In the genomic region with DNA sequence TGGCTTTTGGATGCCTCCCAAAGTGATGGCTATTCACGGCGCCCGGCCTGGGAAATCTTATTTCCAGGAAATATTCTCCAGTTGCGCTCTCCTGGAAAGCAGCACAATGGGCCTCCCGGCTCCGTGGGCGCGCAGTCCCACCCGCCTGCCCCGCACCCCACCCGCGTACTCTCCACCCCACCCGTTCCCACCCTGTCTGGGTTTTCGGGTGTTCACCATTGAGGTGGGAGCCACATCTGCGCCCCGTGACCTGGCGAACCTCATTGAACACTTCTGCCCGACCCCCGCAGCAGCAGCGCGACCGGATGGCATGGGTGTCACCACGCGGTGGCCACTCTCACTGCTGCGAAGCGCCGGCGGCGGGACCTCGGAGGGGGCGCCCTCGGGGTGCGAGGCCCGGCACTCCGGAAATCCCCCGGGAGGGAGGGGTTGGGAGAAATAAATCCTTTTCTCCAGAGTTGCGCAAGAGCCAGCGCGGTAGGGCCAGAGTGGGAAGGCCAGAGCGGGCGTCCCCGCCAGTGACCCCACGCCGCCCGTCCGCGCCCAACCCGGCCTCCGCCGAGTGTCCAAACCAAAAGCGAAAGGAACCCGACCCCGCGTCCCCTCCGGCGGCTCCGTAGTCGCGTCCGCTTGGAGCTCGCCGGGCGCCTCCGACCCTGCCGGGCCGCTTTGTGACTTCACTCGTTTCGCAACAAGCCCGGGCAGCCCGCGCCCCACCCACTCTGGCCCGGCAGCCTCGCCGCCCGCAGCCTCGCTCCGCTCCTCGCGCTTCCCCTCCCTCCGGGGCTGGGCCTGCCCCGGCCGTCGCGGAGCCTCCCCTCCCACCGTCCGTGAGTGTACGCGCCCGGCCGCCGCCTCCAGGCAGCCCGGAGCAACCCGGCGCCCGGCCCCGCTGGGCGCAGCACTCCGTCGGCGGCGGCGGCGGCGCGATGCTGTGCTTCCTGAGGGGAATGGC, we compare ENCODE assay signal across 1 cellular context.
TF ChIP-seq lines count a peak whose summit lies in the region.

A gene with protein sequence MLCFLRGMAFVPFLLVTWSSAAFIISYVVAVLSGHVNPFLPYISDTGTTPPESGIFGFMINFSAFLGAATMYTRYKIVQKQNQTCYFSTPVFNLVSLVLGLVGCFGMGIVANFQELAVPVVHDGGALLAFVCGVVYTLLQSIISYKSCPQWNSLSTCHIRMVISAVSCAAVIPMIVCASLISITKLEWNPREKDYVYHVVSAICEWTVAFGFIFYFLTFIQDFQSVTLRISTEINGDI (plus strand): TSS at position 720 of the 955 bp plus-strand sequence. CDS start 210 bp downstream, at position 930.

TF ChIP-seq in HepG2, 621 proteins besides CTCF, POLR2A, EP300 and RAD21 (continued from another document and continues in another):
- TF ChIP-seq NAIF1 (CRISPR knock-in tag; IDR thresholded peaks at IDR 0.05; ENCODE audit: borderline replicate concordance) (peak; percentile 94), ZNF616 (CRISPR knock-in tag; IDR thresholded peaks at IDR 0.05; ENCODE audit: low read depth) (peak; percentile 77; the same call in 1 of the 2 replicates), ZBTB34 (CRISPR knock-in tag; IDR thresholded peaks at IDR 0.05) (peak; percentile 57; the same call in 1 of the 2 replicates), ATF7 (IDR thresholded peaks at IDR 0.05) (no peak), ATF7 (CRISPR knock-in tag; IDR thresholded peaks at IDR 0.05) (peak; percentile 46; the same call in 1 of the 2 replicates), GFI1 (CRISPR knock-in tag; IDR thresholded peaks at IDR 0.05; ENCODE audit: borderline replicate concordance) (peak; percentile 93), EHMT2 (IDR thresholded peaks at IDR 0.05; ENCODE audit: borderline replicate concordance, low read depth, low read length) (no peak), GATAD1 (CRISPR knock-in tag; IDR thresholded peaks at IDR 0.05) (peak; percentile 60), ZNF883 (CRISPR knock-in tag; IDR thresholded peaks at IDR 0.05; ENCODE audit: not compliant biosample characterization) (peak; percentile 87), SOX5 (CRISPR knock-in tag; IDR thresholded peaks at IDR 0.05; ENCODE audit: borderline replicate concordance) (peak; percentile 56; the same call in 1 of the 2 replicates), ZNF773 (CRISPR knock-in tag; IDR thresholded peaks at IDR 0.05; ENCODE audit: borderline replicate concordance) (peak; percentile 32; the same call in 1 of the 2 replicates), RXRA (CRISPR knock-in tag; IDR thresholded peaks at IDR 0.05) (peak; percentile 89), PLRG1 (conservative IDR thresholded peaks at IDR 0.05) (no peak), ZNF232 (CRISPR knock-in tag; IDR thresholded peaks at IDR 0.05; ENCODE audit: borderline replicate concordance) (peak; percentile 33; the same call in 1 of the 2 replicates), ZNF33A (CRISPR knock-in tag; IDR thresholded peaks at IDR 0.05; ENCODE audit: borderline replicate concordance) (0 out of 2 replicates have a peak, but pooled peaks have one; percentile 50), MYC (CRISPR knock-in tag; IDR thresholded peaks at IDR 0.05; ENCODE audit: borderline replicate concordance) (peak; percentile 89; the same call in 1 of the 2 replicates), ZNF180 (CRISPR knock-in tag; IDR thresholded peaks at IDR 0.05; ENCODE audit: borderline replicate concordance, low read depth) (no peak), KDM5B (CRISPR knock-in tag; IDR thresholded peaks at IDR 0.05; ENCODE audit: borderline replicate concordance) (peak; percentile 91), DRAP1 (CRISPR knock-in tag; IDR thresholded peaks at IDR 0.05) (peak; percentile 44; the same call in 1 of the 2 replicates), ZNF605 (CRISPR knock-in tag; IDR thresholded peaks at IDR 0.05) (peak; percentile 87), ZEB1 (IDR thresholded peaks at IDR 0.05; ENCODE audit: insufficient replicate concordance, low read depth) (no peak), ZNF17 (CRISPR knock-in tag; IDR thresholded peaks at IDR 0.05) (peak; percentile 83; the same call in 1 of the 2 replicates), ZSCAN12 (CRISPR knock-in tag; IDR thresholded peaks at IDR 0.05) (no peak), SAP130 (CRISPR knock-in tag; IDR thresholded peaks at IDR 0.05; ENCODE audit: low read depth) (peak; percentile 66), ZNF460 (CRISPR knock-in tag; IDR thresholded peaks at IDR 0.05; ENCODE audit: borderline replicate concordance) (peak; percentile 29; the same call in 1 of the 2 replicates), BCL6 (CRISPR knock-in tag; IDR thresholded peaks at IDR 0.05) (peak; percentile 67), ZSCAN30 (CRISPR knock-in tag; IDR thresholded peaks at IDR 0.05) (peak; percentile 92; the same call in 1 of the 2 replicates), ZNF432 (CRISPR knock-in tag; IDR thresholded peaks at IDR 0.05; ENCODE audit: borderline replicate concordance) (no peak), PHF5A (CRISPR knock-in tag; IDR thresholded peaks at IDR 0.05; ENCODE audit: low read depth, unreplicated experiment) (peak; percentile 47), ZFP91 (CRISPR knock-in tag; IDR thresholded peaks at IDR 0.05; ENCODE audit: borderline replicate concordance) (peak; percentile 76; the same call in 1 of the 2 replicates), HNF4G (IDR thresholded peaks at IDR 0.05; ENCODE audit: borderline replicate concordance, low read depth, low read length) (peak; percentile 26; the same call in 1 of the 2 replicates), HNF4G (CRISPR knock-in tag; IDR thresholded peaks at IDR 0.05; ENCODE audit: borderline replicate concordance, low read depth) (no peak), ZBTB46 (CRISPR knock-in tag; IDR thresholded peaks at IDR 0.05; ENCODE audit: borderline replicate concordance) (0 out of 2 replicates have a peak, but pooled peaks have one; percentile 24), NFIB (CRISPR knock-in tag; IDR thresholded peaks at IDR 0.05; ENCODE audit: borderline replicate concordance) (no peak), ZNF670 (CRISPR knock-in tag; IDR thresholded peaks at IDR 0.05; ENCODE audit: borderline replicate concordance) (peak; percentile 65; the same call in 1 of the 2 replicates), RXRB (CRISPR knock-in tag; IDR thresholded peaks at IDR 0.05; ENCODE audit: borderline replicate concordance) (no peak), RARG (CRISPR knock-in tag; IDR thresholded peaks at IDR 0.05; ENCODE audit: low read depth) (0 out of 2 replicates have a peak, but pooled peaks have one; percentile 21), CEBPB (IDR thresholded peaks at IDR 0.05; ENCODE audit: borderline replicate concordance, low read depth, low read length) (peak; percentile 77), GPN1 (CRISPR knock-in tag; IDR thresholded peaks at IDR 0.05; ENCODE audit: borderline replicate concordance) (peak; percentile 65; the same call in 1 of the 2 replicates), NFE2L1 (CRISPR knock-in tag; IDR thresholded peaks at IDR 0.05; ENCODE audit: borderline replicate concordance) (no peak), TSC22D2 (CRISPR knock-in tag; IDR thresholded peaks at IDR 0.05; ENCODE audit: borderline replicate concordance) (no peak)
- TF ChIP-seq, protein P1, sequence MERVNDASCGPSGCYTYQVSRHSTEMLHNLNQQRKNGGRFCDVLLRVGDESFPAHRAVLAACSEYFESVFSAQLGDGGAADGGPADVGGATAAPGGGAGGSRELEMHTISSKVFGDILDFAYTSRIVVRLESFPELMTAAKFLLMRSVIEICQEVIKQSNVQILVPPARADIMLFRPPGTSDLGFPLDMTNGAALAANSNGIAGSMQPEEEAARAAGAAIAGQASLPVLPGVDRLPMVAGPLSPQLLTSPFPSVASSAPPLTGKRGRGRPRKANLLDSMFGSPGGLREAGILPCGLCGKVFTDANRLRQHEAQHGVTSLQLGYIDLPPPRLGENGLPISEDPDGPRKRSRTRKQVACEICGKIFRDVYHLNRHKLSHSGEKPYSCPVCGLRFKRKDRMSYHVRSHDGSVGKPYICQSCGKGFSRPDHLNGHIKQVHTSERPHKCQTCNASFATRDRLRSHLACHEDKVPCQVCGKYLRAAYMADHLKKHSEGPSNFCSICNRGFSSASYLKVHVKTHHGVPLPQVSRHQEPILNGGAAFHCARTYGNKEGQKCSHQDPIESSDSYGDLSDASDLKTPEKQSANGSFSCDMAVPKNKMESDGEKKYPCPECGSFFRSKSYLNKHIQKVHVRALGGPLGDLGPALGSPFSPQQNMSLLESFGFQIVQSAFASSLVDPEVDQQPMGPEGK (CRISPR knock-in tag; IDR thresholded peaks at IDR 0.05): peak; percentile 83
- TF ChIP-seq, protein P2, sequence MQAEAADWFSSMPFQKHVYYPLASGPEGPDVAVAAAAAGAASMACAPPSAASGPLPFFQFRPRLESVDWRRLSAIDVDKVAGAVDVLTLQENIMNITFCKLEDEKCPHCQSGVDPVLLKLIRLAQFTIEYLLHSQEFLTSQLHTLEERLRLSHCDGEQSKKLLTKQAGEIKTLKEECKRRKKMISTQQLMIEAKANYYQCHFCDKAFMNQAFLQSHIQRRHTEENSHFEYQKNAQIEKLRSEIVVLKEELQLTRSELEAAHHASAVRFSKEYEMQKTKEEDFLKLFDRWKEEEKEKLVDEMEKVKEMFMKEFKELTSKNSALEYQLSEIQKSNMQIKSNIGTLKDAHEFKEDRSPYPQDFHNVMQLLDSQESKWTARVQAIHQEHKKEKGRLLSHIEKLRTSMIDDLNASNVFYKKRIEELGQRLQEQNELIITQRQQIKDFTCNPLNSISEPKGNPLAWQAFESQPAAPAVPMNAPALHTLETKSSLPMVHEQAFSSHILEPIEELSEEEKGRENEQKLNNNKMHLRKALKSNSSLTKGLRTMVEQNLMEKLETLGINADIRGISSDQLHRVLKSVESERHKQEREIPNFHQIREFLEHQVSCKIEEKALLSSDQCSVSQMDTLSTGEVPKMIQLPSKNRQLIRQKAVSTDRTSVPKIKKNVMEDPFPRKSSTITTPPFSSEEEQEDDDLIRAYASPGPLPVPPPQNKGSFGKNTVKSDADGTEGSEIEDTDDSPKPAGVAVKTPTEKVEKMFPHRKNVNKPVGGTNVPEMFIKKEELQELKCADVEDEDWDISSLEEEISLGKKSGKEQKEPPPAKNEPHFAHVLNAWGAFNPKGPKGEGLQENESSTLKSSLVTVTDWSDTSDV (CRISPR knock-in tag; IDR thresholded peaks at IDR 0.05): no peak
- TF ChIP-seq, protein P3, sequence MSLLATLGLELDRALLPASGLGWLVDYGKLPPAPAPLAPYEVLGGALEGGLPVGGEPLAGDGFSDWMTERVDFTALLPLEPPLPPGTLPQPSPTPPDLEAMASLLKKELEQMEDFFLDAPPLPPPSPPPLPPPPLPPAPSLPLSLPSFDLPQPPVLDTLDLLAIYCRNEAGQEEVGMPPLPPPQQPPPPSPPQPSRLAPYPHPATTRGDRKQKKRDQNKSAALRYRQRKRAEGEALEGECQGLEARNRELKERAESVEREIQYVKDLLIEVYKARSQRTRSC (CRISPR knock-in tag; IDR thresholded peaks at IDR 0.05; ENCODE audit: low read depth): no peak
- TF ChIP-seq, protein P4, sequence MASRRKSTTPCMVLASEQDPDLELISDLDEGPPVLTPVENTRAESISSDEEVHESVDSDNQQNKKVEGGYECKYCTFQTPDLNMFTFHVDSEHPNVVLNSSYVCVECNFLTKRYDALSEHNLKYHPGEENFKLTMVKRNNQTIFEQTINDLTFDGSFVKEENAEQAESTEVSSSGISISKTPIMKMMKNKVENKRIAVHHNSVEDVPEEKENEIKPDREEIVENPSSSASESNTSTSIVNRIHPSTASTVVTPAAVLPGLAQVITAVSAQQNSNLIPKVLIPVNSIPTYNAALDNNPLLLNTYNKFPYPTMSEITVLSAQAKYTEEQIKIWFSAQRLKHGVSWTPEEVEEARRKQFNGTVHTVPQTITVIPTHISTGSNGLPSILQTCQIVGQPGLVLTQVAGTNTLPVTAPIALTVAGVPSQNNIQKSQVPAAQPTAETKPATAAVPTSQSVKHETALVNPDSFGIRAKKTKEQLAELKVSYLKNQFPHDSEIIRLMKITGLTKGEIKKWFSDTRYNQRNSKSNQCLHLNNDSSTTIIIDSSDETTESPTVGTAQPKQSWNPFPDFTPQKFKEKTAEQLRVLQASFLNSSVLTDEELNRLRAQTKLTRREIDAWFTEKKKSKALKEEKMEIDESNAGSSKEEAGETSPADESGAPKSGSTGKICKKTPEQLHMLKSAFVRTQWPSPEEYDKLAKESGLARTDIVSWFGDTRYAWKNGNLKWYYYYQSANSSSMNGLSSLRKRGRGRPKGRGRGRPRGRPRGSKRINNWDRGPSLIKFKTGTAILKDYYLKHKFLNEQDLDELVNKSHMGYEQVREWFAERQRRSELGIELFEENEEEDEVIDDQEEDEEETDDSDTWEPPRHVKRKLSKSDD (CRISPR knock-in tag; IDR thresholded peaks at IDR 0.05; ENCODE audit: low read depth): peak; percentile 60; the same call in 1 of the 2 replicates
